In genomic region chr1:37130221-37130948, GRCh38 we compare ENCODE assay signal across 19 cellular contexts.
"Had no signal": no experiment of that assay in that cellular context is flagged by ENCODE, and none has a peak within 500 bp of the region (broad histone marks: within the 10 kb centered on the region; RNA-seq: fewer than 3 reads in every experiment).

No MANE protein-coding gene starts in this region.

- H3K27ac ChIP-seq: heart left ventricle, hepatocyte, parathyroid adenoma, prostate gland, sigmoid colon, testis, tibial artery, upper lobe of left lung had no signal

- H3K9ac ChIP-seq: parathyroid adenoma had no signal

- H3K9me3 Mint-ChIP-seq: memory B cell, natural killer cell had no signal

- H3K4me3 ChIP-seq: heart left ventricle, hepatocyte, lung, prostate gland, sigmoid colon, testis, tibial artery, upper lobe of left lung had no signal

- H3K4me2 ChIP-seq: hepatocyte had no signal

- DNase-seq: cortex of kidney; effector CD4-positive, alpha-beta T cell; heart left ventricle; kidney; natural killer cell; right cardiac atrium; sigmoid colon; stimulated activated CD4-positive, alpha-beta T cell treated with anti-CD3 and anti-CD28 coated beads, Interleukin-2, amount 100 ng/mL, for 24 hours; stimulated activated CD4-positive, alpha-beta T cell treated with anti-CD3 and anti-CD28 coated beads, Interleukin-4, amount 100 ng/mL, for 24 hours; stimulated activated naive CD4-positive, alpha-beta T cell treated with Interleukin-2 at 50 U/mL for 16 hours; testis; tibial artery; upper lobe of left lung had no signal

- H3K4me3 Mint-ChIP-seq: memory B cell; natural killer cell; stimulated activated effector memory CD8-positive, alpha-beta T cell treated with anti-CD3 and anti-CD28 coated beads, Interleukin-12 subunit alpha, Interleukin-12 subunit beta, amount 100 ng/mL, for 72 hours had no signal

- H2AFZ ChIP-seq: hepatocyte, parathyroid adenoma had no signal

- H3K79me2 ChIP-seq: hepatocyte, parathyroid adenoma had no signal

- H3K4me1 ChIP-seq: heart left ventricle, parathyroid adenoma, prostate gland, sigmoid colon, testis, tibial artery, upper lobe of left lung had no signal

- H3K4me1 Mint-ChIP-seq: natural killer cell; stimulated activated effector memory CD8-positive, alpha-beta T cell treated with anti-CD3 and anti-CD28 coated beads, Interleukin-12 subunit alpha, Interleukin-12 subunit beta, amount 100 ng/mL, for 72 hours had no signal

- H3K36me3 Mint-ChIP-seq: memory B cell; natural killer cell; stimulated activated effector memory CD8-positive, alpha-beta T cell treated with anti-CD3 and anti-CD28 coated beads, Interleukin-12 subunit alpha, Interleukin-12 subunit beta, amount 100 ng/mL, for 72 hours had no signal

- H3K27ac Mint-ChIP-seq: natural killer cell; stimulated activated effector memory CD8-positive, alpha-beta T cell treated with anti-CD3 and anti-CD28 coated beads, Interleukin-12 subunit alpha, Interleukin-12 subunit beta, amount 100 ng/mL, for 72 hours had no signal

- H3K36me3 ChIP-seq: heart left ventricle, prostate gland, sigmoid colon, tibial artery, upper lobe of left lung had no signal

- H3K27me3 ChIP-seq: hepatocyte, testis, upper lobe of left lung had no signal

- H3K9me3 ChIP-seq: heart left ventricle, prostate gland, sigmoid colon, testis, tibial artery, upper lobe of left lung had no signal
